ENCODE assay signal across 19 cellular contexts in genomic region chr13:45492538-45492937, GRCh38.
DNase-seq lines count a peak whose midpoint lies in the region; ATAC-seq and FAIRE-seq lines count a peak whose summit lies in the region.
"Had no signal": no experiment of that assay in that cellular context is flagged by ENCODE, and none has a peak within 500 bp of the region (broad histone marks: within the 10 kb centered on the region; RNA-seq: fewer than 3 reads in every experiment).

No MANE protein-coding gene starts in this region.

- ATAC-seq in GM19351 (IDR thresholded peaks at IDR 0.05; ENCODE audit: unreplicated experiment), result no peak
- no peak for ATAC-seq in HG03135 (IDR thresholded peaks at IDR 0.05; ENCODE audit: unreplicated experiment)
- ATAC-seq: GM23338 had no signal

- no peak overlapping the region for H3K9ac ChIP-seq in SK-N-MC (ENCODE audit: insufficient read length)

- DNase-seq in SK-N-MC (ENCODE audit: low read depth, low spot score), result no peak
- DNase-seq in fibroblast of gingiva (ENCODE audit: low read depth), result peak; percentile 10
- DNase-seq in non-pigmented ciliary epithelial cell (ENCODE audit: low read depth), result peak; percentile 42
- DNase-seq in NCI-H82 (lab: John Stamatoyannopoulos, UW), result no peak
- no peak for DNase-seq in GM19240 (ENCODE audit: insufficient read length, low spot score)
- DNase-seq: activated CD4-positive, alpha-beta T cell treated with anti-CD3 and anti-CD28 coated beads for 48 hours; activated naive CD4-positive, alpha-beta T cell; effector CD8-positive, alpha-beta T cell; mesendoderm; NCI-H146; nephron progenitor cell; retina; SIG-M5; stimulated activated CD4-positive, alpha-beta T cell treated with anti-CD3 and anti-CD28 coated beads, Interleukin-1b, Interleukin-23, amount 100 ng/mL, for 48 hours had no signal

- peaks cover 42% of the 10 kb centered on the region for H3K36me3 ChIP-seq in SK-N-MC (ENCODE audit: insufficient read depth, low read length)

- H3K4me3 ChIP-seq in SK-N-MC, result no peak overlapping the region
- H3K4me3 ChIP-seq: GM23338 had no signal

- peak; percentile 76 for FAIRE-seq in G401.6 (lab: Jason Lieb, UNC)
- FAIRE-seq: GM12891 had no signal

- H3K27ac ChIP-seq in SK-N-MC, result 0 out of 2 replicates have a peak overlapping the region, but pooled peaks have one; percentile 52

- no peaks in the 10 kb centered on the region for H3K9me3 ChIP-seq in SK-N-MC (ENCODE audit: low read depth, low read length)

Comparison
In these comparisons a context has a peak if more than half of its experiments do, and no peak if none do; other contexts are left out.
1. DNase-seq: peak in fibroblast of gingiva (single experiment) and non-pigmented ciliary epithelial cell (single experiment); none in SK-N-MC (single experiment), NCI-H82 (single experiment) and GM19240 (single experiment).